Comparison of ENCODE assay signal across 1 cellular context in the genomic region with DNA sequence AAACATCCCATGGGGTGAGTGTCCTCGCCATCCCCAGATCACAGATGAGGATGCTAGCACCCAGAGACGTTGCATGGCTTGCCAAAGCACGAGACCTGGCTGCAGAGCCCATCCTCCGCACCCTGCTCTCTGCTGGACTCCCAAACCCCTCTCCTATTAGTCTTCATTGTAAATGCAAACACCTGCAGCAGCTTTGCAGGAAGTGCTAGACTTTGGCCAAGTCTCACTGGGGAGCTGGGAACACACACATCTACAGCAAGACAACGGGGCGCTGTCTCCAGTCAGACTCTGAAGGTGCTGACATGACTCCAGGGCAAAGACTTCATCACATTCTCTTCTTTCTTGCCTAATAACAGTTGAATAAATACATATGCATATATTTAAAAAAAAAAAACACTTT.
TF ChIP-seq lines count a peak whose summit lies in the region.

No MANE protein-coding gene starts in this region.

TF ChIP-seq in HCT116, 20 proteins besides CTCF, POLR2A, EP300 and RAD21 (continued from another document):
- no peak for TF ChIP-seq REST (IDR thresholded peaks at IDR 0.05; ENCODE audit: low read depth)
- TF ChIP-seq, protein P1, sequence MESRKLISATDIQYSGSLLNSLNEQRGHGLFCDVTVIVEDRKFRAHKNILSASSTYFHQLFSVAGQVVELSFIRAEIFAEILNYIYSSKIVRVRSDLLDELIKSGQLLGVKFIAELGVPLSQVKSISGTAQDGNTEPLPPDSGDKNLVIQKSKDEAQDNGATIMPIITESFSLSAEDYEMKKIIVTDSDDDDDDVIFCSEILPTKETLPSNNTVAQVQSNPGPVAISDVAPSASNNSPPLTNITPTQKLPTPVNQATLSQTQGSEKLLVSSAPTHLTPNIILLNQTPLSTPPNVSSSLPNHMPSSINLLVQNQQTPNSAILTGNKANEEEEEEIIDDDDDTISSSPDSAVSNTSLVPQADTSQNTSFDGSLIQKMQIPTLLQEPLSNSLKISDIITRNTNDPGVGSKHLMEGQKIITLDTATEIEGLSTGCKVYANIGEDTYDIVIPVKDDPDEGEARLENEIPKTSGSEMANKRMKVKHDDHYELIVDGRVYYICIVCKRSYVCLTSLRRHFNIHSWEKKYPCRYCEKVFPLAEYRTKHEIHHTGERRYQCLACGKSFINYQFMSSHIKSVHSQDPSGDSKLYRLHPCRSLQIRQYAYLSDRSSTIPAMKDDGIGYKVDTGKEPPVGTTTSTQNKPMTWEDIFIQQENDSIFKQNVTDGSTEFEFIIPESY (IDR thresholded peaks at IDR 0.05; ENCODE audit: extremely low read depth, insufficient replicate concordance, low read length) = no peak
- TF ChIP-seq SP1 (IDR thresholded peaks at IDR 0.05; ENCODE audit: low read depth) = no peak
- no peak for TF ChIP-seq CEBPB (IDR thresholded peaks at IDR 0.05; ENCODE audit: low read depth)
- TF ChIP-seq SRF (IDR thresholded peaks at IDR 0.05; ENCODE audit: low read depth) = no peak
- no peak for TF ChIP-seq TCF7L2 (IDR thresholded peaks at IDR 0.05; ENCODE audit: borderline replicate concordance, extremely low read depth, insufficient read depth, insufficient read length)
- TF ChIP-seq EZH2phosphoT487 (IDR thresholded peaks at IDR 0.05; ENCODE audit: borderline replicate concordance) = no peak
- TF ChIP-seq YY1 (IDR thresholded peaks at IDR 0.05; ENCODE audit: extremely low read depth, insufficient replicate concordance, low read depth, low read length) = no peak
- TF ChIP-seq ELF1 (IDR thresholded peaks at IDR 0.05; ENCODE audit: borderline replicate concordance, low read depth) = no peak
